ENCODE assay signal across 22 cellular contexts in the genomic region with DNA sequence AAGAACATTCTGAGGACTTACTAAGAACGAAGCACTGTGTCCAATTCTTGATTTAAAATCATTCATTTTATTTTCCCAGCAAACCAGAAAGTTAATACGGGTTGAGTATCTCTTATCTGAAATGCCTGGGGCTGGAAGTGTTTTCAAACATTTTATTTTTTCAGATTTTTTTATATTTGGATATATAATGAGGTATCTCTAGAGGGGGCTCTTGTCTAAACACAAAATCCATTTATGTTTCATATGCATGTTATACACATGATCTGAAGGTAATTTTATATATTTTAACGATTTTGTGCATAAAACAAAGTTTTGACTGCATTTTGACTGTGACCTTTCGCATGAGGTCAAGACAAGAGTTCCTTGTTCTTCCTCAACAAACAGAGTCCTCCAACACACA.
DNase-seq lines count a peak whose midpoint lies in the region; ATAC-seq, FAIRE-seq and TF ChIP-seq lines count a peak whose summit lies in the region.
"Had no signal": no experiment of that assay in that cellular context is flagged by ENCODE, and none has a peak within 500 bp of the region (broad histone marks: within the 10 kb centered on the region; RNA-seq: fewer than 3 reads in every experiment).

No MANE protein-coding gene starts in this region.

- H3K36me3 Mint-ChIP-seq in chondrocyte (ENCODE audit: low read depth) (peaks cover 1% of the 10 kb centered on the region), immature natural killer cell (peaks cover 0 to 15% (median 4%) of the 10 kb centered on the region in 3 donors)

- H3K27me3 Mint-ChIP-seq in chondrocyte (ENCODE audit: low read depth) (no peaks in the 10 kb centered on the region), immature natural killer cell (ENCODE audit: low read depth in 3 of 3) (peaks cover 2 to 5% (median 4%) of the 10 kb centered on the region in 3 donors)
- H3K27me3 Mint-ChIP-seq: CD4-positive, alpha-beta memory T cell had no signal

- no peak overlapping the region for H3K27ac Mint-ChIP-seq in chondrocyte (ENCODE audit: unreplicated experiment)
- no peak overlapping the region for H3K27ac Mint-ChIP-seq in immature natural killer cell
- H3K27ac Mint-ChIP-seq: CD4-positive, alpha-beta memory T cell had no signal

- no peak for TF ChIP-seq POLR2A in testis (IDR thresholded peaks at IDR 0.05)

- DNase-seq in DND-41 = no peak
- no peak for DNase-seq in OCI-LY7 (ENCODE audit: low spot score)
- no peak for DNase-seq in chondrocyte (ENCODE audit: low spot score)
- no peak for DNase-seq in immature natural killer cell
- DNase-seq in testis = no peak
- DNase-seq in NAMALWA (ENCODE audit: low spot score) = no peak
- DNase-seq in NCI-H446 treated with DMSO at 0.1 percent for 48 hours (lab: John Stamatoyannopoulos, UW) = no peak
- DNase-seq: 8988T; C1 segment of cervical spinal cord; Calu3; CD4-positive, alpha-beta memory T cell; COR-L47; DMS153; EL; GDM1; GM23248; H7; HCEC 1CT had no signal

- CTCF ChIA-PET in OCI-LY7 (lab: Charles Lee; ENCODE audit: unreplicated experiment) = no interaction called here

- peaks cover 7% of the 10 kb centered on the region for H3K9me3 Mint-ChIP-seq in chondrocyte (ENCODE audit: low read depth)
- peaks cover 0 to 8% (median 7%) of the 10 kb centered on the region in 6 donors for H3K9me3 Mint-ChIP-seq in immature natural killer cell

- H2AFZ ChIP-seq in DND-41 (ENCODE audit: low read depth, low read length) (no peak overlapping the region), OCI-LY7 (ENCODE audit: low read length) (no peak overlapping the region)
- H2AFZ ChIP-seq: GM23248 had no signal

- POLR2A ChIA-PET in OCI-LY7 (lab: Charles Lee) = no interaction called here

- FAIRE-seq in A204.1 (lab: Jason Lieb, UNC) = peak; percentile 34
- FAIRE-seq: GM12878, GM19239, H1 had no signal

- intact Hi-C loops in OCI-LY7 (cut with micrococcal nuclease; ENCODE audit: unreplicated experiment) (no loop called here), testis (cut with DNase I; ENCODE audit: low total_unique reads) (no loop called here)

- ATAC-seq in DND-41 (ENCODE audit: insufficient read depth, low read depth) = no peak
- ATAC-seq: GM12878 had no signal

- H3K4me2 ChIP-seq in DND-41 (ENCODE audit: insufficient read depth, low read length) (no peak overlapping the region), OCI-LY7 (ENCODE audit: low read length) (no peak overlapping the region)

- H3K4me3 ChIP-seq in DND-41 (ENCODE audit: low read depth in 1 of 2, low read length in 2 of 2) (no peak overlapping the region), OCI-LY7 (ENCODE audit: low read depth, low read length, poor library complexity, severe bottlenecking) (no peak overlapping the region), testis (no peak overlapping the region)
- H3K4me3 ChIP-seq: GM12878, GM23248 had no signal

- no TSS peak for BruUV-seq in OCI-LY7 (replicated peaks; lab: Mats Ljungman, UMichigan)

- H4K20me1 ChIP-seq in DND-41 (ENCODE audit: insufficient read depth, low read length) = no peaks in the 10 kb centered on the region
- no peaks in the 10 kb centered on the region for H4K20me1 ChIP-seq in OCI-LY7 (ENCODE audit: insufficient read depth, low read length)

- peak; percentile 7 for TF ChIP-seq CTCF in DND-41 (IDR thresholded peaks at IDR 0.05; ENCODE audit: borderline replicate concordance, extremely low read depth, low read length, poor library complexity, severe bottlenecking)
- TF ChIP-seq CTCF in OCI-LY7 (conservative IDR thresholded peaks at IDR 0.05; ENCODE audit: low read length) = peak; percentile 65
- peak; percentile 54 for TF ChIP-seq CTCF in chondrocyte (IDR thresholded peaks at IDR 0.05)
- TF ChIP-seq CTCF in testis (IDR thresholded peaks at IDR 0.05) = no peak

- H3K9me3 ChIP-seq in DND-41 (ENCODE audit: insufficient read depth, low read length, severe bottlenecking) (no peaks in the 10 kb centered on the region), OCI-LY7 (ENCODE audit: low read length) (no peaks in the 10 kb centered on the region), testis (no peaks in the 10 kb centered on the region)

- H3K4me1 Mint-ChIP-seq in chondrocyte (ENCODE audit: low read depth) (peaks cover 24% of the 10 kb centered on the region), immature natural killer cell (peaks cover 18 to 21% of the 10 kb centered on the region in 2 donors)
- H3K4me1 Mint-ChIP-seq: CD4-positive, alpha-beta memory T cell had no signal

- no peaks in the 10 kb centered on the region for H3K27me3 ChIP-seq in DND-41 (ENCODE audit: insufficient read depth, low read length, poor library complexity)
- H3K27me3 ChIP-seq in testis = no peaks in the 10 kb centered on the region

- H3K36me3 ChIP-seq in DND-41 (ENCODE audit: insufficient read depth, low read length) = no peaks in the 10 kb centered on the region
- no peaks in the 10 kb centered on the region for H3K36me3 ChIP-seq in OCI-LY7 (ENCODE audit: insufficient read depth, low read length)
- H3K36me3 ChIP-seq in testis (ENCODE audit: low read depth, missing control alignments) = no peaks in the 10 kb centered on the region

- H3K27ac ChIP-seq in DND-41 (ENCODE audit: low read length) (no peak overlapping the region), OCI-LY7 (ENCODE audit: low read depth, low read length, poor library complexity, severe bottlenecking) (no peak overlapping the region), testis (no peak overlapping the region)
- H3K27ac ChIP-seq: GM23248 had no signal

- H3K4me1 ChIP-seq in DND-41 (ENCODE audit: insufficient read depth, low read length) (no peaks in the 10 kb centered on the region), OCI-LY7 (ENCODE audit: insufficient read depth, low read length, poor library complexity, severe bottlenecking) (no peaks in the 10 kb centered on the region), testis (no peaks in the 10 kb centered on the region)

- no peak overlapping the region for H3K4me3 Mint-ChIP-seq in chondrocyte (ENCODE audit: unreplicated experiment)
- no peak overlapping the region for H3K4me3 Mint-ChIP-seq in immature natural killer cell
- H3K4me3 Mint-ChIP-seq: CD4-positive, alpha-beta memory T cell had no signal

- H3K9me2 ChIP-seq in OCI-LY7 (ENCODE audit: insufficient read depth, low read length) = no peaks in the 10 kb centered on the region

- no peak overlapping the region for H3K9ac ChIP-seq in DND-41 (ENCODE audit: low read depth, low read length)
- H3K9ac ChIP-seq: GM23248 had no signal

- no peaks in the 10 kb centered on the region for H3K79me2 ChIP-seq in DND-41 (ENCODE audit: insufficient read depth, low read length)
- no peaks in the 10 kb centered on the region for H3K79me2 ChIP-seq in OCI-LY7 (ENCODE audit: insufficient read depth, low read depth, low read length)

- WGBS in testis, 2 donors = 59 to 65% methylated on average over 4 of the region's 4 CpGs

Comparison
In these comparisons a context has a peak if more than half of its experiments do, and no peak if none do; other contexts are left out.
1. CTCF ChIP-seq: peak in DND-41 (single experiment), OCI-LY7 (single experiment) and chondrocyte (single experiment); none in testis (0 of 3).